In the genomic region with DNA sequence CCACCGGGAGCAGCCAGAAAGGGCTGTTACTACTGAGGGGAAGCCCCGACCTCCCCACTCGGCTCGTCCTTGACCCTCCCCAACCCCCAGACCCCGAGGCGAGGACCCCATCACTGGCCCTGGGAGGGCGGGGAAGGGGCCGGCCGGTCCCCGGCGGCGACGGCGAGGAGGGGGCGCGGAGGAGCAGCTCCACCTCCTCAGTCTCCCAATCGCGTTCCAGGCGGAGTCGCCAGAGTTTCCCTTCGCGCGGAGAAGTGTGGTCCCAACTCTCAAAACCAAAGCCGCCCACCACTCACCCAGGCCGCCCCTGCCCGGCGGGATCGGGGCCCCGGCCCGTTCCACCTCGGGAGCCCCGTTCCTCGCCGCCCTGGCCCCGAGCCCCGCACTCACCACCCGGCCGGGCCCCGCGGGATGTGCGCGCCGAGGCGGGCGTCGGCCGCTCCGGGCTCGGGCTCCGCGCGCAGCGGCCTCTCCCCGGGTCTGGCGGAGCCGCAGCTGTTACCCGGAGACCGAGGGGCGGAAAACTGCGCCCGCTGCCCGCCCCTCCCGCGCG, we compare ENCODE assay signal across 1 cellular context.
A peak's percentile ranks its signal among the peaks of the same experiment; 100 is the strongest.
TF ChIP-seq lines count a peak whose summit lies in the region.

No MANE protein-coding gene starts in this region.

TF ChIP-seq in HepG2, 621 proteins besides CTCF, POLR2A, EP300 and RAD21 (continued from another document and continues in another):
- TF ChIP-seq SNAI1 (CRISPR knock-in tag; IDR thresholded peaks at IDR 0.05; ENCODE audit: borderline replicate concordance) (no peak), DNMT1 (CRISPR knock-in tag; IDR thresholded peaks at IDR 0.05) (no peak), ZNF607 (CRISPR knock-in tag; IDR thresholded peaks at IDR 0.05; ENCODE audit: borderline replicate concordance) (no peak), ZBTB8A (CRISPR knock-in tag; IDR thresholded peaks at IDR 0.05; ENCODE audit: borderline replicate concordance, low read depth) (no peak), MXI1 (IDR thresholded peaks at IDR 0.05; ENCODE audit: borderline replicate concordance, low read depth, low read length) (no peak), AGO2 (optimal IDR thresholded peaks at IDR 0.05; ENCODE audit: low read depth, low read length) (peak; percentile 77), ZNF891 (CRISPR knock-in tag; IDR thresholded peaks at IDR 0.05) (no peak), ZMAT3 (CRISPR knock-in tag; conservative IDR thresholded peaks at IDR 0.05) (peak; percentile 3; the same call in 1 of the 2 replicates), TMF1 (CRISPR knock-in tag; IDR thresholded peaks at IDR 0.05; ENCODE audit: low read depth) (peak; percentile 71; the same call in 1 of the 2 replicates), BRCA1 (CRISPR knock-in tag; IDR thresholded peaks at IDR 0.05) (no peak), ZNF564 (CRISPR knock-in tag; IDR thresholded peaks at IDR 0.05) (peak; percentile 78), POLR2AphosphoS5 (IDR thresholded peaks at IDR 0.05; ENCODE audit: low read depth, low read length) (peak; percentile 27), ZNF138 (CRISPR knock-in tag; IDR thresholded peaks at IDR 0.05; ENCODE audit: low read depth) (0 out of 2 replicates have a peak, but pooled peaks have one; percentile 27), ZNF121 (CRISPR knock-in tag; IDR thresholded peaks at IDR 0.05) (no peak), GFI1 (CRISPR knock-in tag; IDR thresholded peaks at IDR 0.05; ENCODE audit: borderline replicate concordance) (no peak), SMARCE1 (IDR thresholded peaks at IDR 0.05; ENCODE audit: borderline replicate concordance) (no peak), ZFP36 (IDR thresholded peaks at IDR 0.05; ENCODE audit: borderline replicate concordance, low read depth, low read length, partially characterized antibody) (no peak), TBX2 (CRISPR knock-in tag; IDR thresholded peaks at IDR 0.05; ENCODE audit: borderline replicate concordance) (0 out of 2 replicates have a peak, but pooled peaks have one; percentile 38), SP5 (CRISPR knock-in tag; IDR thresholded peaks at IDR 0.05; ENCODE audit: borderline replicate concordance, low read depth) (0 out of 2 replicates have a peak, but pooled peaks have one; percentile 7), TBX3 (IDR thresholded peaks at IDR 0.05; ENCODE audit: borderline replicate concordance) (no peak), SOX6 (IDR thresholded peaks at IDR 0.05) (no peak), SOX6 (CRISPR knock-in tag; IDR thresholded peaks at IDR 0.05) (peak; percentile 39; the same call in 1 of the 2 replicates), MTF2 (CRISPR knock-in tag; IDR thresholded peaks at IDR 0.05; ENCODE audit: borderline replicate concordance) (no peak)
- TF ChIP-seq, protein P1, sequence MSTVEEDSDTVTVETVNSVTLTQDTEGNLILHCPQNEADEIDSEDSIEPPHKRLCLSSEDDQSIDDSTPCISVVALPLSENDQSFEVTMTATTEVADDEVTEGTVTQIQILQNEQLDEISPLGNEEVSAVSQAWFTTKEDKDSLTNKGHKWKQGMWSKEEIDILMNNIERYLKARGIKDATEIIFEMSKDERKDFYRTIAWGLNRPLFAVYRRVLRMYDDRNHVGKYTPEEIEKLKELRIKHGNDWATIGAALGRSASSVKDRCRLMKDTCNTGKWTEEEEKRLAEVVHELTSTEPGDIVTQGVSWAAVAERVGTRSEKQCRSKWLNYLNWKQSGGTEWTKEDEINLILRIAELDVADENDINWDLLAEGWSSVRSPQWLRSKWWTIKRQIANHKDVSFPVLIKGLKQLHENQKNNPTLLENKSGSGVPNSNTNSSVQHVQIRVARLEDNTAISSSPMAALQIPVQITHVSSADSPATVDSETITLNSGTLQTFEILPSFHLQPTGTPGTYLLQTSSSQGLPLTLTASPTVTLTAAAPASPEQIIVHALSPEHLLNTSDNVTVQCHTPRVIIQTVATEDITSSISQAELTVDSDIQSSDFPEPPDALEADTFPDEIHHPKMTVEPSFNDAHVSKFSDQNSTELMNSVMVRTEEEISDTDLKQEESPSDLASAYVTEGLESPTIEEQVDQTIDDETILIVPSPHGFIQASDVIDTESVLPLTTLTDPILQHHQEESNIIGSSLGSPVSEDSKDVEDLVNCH (CRISPR knock-in tag; IDR thresholded peaks at IDR 0.05): no peak
- TF ChIP-seq, protein P2, sequence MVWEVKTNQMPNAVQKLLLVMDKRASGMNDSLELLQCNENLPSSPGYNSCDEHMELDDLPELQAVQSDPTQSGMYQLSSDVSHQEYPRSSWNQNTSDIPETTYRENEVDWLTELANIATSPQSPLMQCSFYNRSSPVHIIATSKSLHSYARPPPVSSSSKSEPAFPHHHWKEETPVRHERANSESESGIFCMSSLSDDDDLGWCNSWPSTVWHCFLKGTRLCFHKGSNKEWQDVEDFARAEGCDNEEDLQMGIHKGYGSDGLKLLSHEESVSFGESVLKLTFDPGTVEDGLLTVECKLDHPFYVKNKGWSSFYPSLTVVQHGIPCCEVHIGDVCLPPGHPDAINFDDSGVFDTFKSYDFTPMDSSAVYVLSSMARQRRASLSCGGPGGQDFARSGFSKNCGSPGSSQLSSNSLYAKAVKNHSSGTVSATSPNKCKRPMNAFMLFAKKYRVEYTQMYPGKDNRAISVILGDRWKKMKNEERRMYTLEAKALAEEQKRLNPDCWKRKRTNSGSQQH (CRISPR knock-in tag; IDR thresholded peaks at IDR 0.05; ENCODE audit: low read depth): no peak
- TF ChIP-seq, protein P3, sequence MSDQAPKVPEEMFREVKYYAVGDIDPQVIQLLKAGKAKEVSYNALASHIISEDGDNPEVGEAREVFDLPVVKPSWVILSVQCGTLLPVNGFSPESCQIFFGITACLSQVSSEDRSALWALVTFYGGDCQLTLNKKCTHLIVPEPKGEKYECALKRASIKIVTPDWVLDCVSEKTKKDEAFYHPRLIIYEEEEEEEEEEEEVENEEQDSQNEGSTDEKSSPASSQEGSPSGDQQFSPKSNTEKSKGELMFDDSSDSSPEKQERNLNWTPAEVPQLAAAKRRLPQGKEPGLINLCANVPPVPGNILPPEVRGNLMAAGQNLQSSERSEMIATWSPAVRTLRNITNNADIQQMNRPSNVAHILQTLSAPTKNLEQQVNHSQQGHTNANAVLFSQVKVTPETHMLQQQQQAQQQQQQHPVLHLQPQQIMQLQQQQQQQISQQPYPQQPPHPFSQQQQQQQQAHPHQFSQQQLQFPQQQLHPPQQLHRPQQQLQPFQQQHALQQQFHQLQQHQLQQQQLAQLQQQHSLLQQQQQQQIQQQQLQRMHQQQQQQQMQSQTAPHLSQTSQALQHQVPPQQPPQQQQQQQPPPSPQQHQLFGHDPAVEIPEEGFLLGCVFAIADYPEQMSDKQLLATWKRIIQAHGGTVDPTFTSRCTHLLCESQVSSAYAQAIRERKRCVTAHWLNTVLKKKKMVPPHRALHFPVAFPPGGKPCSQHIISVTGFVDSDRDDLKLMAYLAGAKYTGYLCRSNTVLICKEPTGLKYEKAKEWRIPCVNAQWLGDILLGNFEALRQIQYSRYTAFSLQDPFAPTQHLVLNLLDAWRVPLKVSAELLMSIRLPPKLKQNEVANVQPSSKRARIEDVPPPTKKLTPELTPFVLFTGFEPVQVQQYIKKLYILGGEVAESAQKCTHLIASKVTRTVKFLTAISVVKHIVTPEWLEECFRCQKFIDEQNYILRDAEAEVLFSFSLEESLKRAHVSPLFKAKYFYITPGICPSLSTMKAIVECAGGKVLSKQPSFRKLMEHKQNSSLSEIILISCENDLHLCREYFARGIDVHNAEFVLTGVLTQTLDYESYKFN (CRISPR knock-in tag; conservative IDR thresholded peaks at IDR 0.05): peak; percentile 75
- TF ChIP-seq, protein P4, sequence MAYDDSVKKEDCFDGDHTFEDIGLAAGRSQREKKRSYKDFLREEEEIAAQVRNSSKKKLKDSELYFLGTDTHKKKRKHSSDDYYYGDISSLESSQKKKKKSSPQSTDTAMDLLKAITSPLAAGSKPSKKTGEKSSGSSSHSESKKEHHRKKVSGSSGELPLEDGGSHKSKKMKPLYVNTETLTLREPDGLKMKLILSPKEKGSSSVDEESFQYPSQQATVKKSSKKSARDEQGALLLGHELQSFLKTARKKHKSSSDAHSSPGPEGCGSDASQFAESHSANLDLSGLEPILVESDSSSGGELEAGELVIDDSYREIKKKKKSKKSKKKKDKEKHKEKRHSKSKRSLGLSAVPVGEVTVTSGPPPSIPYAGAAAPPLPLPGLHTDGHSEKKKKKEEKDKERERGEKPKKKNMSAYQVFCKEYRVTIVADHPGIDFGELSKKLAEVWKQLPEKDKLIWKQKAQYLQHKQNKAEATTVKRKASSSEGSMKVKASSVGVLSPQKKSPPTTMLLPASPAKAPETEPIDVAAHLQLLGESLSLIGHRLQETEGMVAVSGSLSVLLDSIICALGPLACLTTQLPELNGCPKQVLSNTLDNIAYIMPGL (CRISPR knock-in tag; IDR thresholded peaks at IDR 0.05; ENCODE audit: borderline replicate concordance in 1 of 2, low read depth in 1 of 2): 0 out of 4 replicates have a peak, but pooled peaks of 1 of the 2 experiments have one; percentile 38
- TF ChIP-seq, protein P5, sequence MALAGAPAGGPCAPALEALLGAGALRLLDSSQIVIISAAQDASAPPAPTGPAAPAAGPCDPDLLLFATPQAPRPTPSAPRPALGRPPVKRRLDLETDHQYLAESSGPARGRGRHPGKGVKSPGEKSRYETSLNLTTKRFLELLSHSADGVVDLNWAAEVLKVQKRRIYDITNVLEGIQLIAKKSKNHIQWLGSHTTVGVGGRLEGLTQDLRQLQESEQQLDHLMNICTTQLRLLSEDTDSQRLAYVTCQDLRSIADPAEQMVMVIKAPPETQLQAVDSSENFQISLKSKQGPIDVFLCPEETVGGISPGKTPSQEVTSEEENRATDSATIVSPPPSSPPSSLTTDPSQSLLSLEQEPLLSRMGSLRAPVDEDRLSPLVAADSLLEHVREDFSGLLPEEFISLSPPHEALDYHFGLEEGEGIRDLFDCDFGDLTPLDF (CRISPR knock-in tag; IDR thresholded peaks at IDR 0.05): 0 out of 2 replicates have a peak, but pooled peaks have one; percentile 32
- TF ChIP-seq, protein P6, sequence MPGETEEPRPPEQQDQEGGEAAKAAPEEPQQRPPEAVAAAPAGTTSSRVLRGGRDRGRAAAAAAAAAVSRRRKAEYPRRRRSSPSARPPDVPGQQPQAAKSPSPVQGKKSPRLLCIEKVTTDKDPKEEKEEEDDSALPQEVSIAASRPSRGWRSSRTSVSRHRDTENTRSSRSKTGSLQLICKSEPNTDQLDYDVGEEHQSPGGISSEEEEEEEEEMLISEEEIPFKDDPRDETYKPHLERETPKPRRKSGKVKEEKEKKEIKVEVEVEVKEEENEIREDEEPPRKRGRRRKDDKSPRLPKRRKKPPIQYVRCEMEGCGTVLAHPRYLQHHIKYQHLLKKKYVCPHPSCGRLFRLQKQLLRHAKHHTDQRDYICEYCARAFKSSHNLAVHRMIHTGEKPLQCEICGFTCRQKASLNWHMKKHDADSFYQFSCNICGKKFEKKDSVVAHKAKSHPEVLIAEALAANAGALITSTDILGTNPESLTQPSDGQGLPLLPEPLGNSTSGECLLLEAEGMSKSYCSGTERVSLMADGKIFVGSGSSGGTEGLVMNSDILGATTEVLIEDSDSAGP (CRISPR knock-in tag; IDR thresholded peaks at IDR 0.05; ENCODE audit: borderline replicate concordance): no peak
- TF ChIP-seq, protein P7, sequence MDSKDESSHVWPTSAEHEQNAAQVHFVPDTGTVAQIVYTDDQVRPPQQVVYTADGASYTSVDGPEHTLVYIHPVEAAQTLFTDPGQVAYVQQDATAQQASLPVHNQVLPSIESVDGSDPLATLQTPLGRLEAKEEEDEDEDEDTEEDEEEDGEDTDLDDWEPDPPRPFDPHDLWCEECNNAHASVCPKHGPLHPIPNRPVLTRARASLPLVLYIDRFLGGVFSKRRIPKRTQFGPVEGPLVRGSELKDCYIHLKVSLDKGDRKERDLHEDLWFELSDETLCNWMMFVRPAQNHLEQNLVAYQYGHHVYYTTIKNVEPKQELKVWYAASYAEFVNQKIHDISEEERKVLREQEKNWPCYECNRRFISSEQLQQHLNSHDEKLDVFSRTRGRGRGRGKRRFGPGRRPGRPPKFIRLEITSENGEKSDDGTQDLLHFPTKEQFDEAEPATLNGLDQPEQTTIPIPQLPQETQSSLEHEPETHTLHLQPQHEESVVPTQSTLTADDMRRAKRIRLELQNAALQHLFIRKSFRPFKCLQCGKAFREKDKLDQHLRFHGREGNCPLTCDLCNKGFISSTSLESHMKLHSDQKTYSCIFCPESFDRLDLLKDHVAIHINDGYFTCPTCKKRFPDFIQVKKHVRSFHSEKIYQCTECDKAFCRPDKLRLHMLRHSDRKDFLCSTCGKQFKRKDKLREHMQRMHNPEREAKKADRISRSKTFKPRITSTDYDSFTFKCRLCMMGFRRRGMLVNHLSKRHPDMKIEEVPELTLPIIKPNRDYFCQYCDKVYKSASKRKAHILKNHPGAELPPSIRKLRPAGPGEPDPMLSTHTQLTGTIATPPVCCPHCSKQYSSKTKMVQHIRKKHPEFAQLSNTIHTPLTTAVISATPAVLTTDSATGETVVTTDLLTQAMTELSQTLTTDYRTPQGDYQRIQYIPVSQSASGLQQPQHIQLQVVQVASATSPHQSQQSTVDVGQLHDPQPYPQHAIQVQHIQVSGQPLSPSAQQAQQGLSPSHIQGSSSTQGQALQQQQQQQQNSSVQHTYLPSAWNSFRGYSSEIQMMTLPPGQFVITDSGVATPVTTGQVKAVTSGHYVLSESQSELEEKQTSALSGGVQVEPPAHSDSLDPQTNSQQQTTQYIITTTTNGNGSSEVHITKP (CRISPR knock-in tag; IDR thresholded peaks at IDR 0.05; ENCODE audit: low read depth): no peak
- TF ChIP-seq, protein P8, sequence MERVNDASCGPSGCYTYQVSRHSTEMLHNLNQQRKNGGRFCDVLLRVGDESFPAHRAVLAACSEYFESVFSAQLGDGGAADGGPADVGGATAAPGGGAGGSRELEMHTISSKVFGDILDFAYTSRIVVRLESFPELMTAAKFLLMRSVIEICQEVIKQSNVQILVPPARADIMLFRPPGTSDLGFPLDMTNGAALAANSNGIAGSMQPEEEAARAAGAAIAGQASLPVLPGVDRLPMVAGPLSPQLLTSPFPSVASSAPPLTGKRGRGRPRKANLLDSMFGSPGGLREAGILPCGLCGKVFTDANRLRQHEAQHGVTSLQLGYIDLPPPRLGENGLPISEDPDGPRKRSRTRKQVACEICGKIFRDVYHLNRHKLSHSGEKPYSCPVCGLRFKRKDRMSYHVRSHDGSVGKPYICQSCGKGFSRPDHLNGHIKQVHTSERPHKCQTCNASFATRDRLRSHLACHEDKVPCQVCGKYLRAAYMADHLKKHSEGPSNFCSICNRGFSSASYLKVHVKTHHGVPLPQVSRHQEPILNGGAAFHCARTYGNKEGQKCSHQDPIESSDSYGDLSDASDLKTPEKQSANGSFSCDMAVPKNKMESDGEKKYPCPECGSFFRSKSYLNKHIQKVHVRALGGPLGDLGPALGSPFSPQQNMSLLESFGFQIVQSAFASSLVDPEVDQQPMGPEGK (CRISPR knock-in tag; IDR thresholded peaks at IDR 0.05): 0 out of 2 replicates have a peak, but pooled peaks have one; percentile 8
- TF ChIP-seq, protein P9, sequence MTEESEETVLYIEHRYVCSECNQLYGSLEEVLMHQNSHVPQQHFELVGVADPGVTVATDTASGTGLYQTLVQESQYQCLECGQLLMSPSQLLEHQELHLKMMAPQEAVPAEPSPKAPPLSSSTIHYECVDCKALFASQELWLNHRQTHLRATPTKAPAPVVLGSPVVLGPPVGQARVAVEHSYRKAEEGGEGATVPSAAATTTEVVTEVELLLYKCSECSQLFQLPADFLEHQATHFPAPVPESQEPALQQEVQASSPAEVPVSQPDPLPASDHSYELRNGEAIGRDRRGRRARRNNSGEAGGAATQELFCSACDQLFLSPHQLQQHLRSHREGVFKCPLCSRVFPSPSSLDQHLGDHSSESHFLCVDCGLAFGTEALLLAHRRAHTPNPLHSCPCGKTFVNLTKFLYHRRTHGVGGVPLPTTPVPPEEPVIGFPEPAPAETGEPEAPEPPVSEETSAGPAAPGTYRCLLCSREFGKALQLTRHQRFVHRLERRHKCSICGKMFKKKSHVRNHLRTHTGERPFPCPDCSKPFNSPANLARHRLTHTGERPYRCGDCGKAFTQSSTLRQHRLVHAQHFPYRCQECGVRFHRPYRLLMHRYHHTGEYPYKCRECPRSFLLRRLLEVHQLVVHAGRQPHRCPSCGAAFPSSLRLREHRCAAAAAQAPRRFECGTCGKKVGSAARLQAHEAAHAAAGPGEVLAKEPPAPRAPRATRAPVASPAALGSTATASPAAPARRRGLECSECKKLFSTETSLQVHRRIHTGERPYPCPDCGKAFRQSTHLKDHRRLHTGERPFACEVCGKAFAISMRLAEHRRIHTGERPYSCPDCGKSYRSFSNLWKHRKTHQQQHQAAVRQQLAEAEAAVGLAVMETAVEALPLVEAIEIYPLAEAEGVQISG (CRISPR knock-in tag; IDR thresholded peaks at IDR 0.05): no peak
